ENCODE assay signal across 1 cellular context in the genomic region with DNA sequence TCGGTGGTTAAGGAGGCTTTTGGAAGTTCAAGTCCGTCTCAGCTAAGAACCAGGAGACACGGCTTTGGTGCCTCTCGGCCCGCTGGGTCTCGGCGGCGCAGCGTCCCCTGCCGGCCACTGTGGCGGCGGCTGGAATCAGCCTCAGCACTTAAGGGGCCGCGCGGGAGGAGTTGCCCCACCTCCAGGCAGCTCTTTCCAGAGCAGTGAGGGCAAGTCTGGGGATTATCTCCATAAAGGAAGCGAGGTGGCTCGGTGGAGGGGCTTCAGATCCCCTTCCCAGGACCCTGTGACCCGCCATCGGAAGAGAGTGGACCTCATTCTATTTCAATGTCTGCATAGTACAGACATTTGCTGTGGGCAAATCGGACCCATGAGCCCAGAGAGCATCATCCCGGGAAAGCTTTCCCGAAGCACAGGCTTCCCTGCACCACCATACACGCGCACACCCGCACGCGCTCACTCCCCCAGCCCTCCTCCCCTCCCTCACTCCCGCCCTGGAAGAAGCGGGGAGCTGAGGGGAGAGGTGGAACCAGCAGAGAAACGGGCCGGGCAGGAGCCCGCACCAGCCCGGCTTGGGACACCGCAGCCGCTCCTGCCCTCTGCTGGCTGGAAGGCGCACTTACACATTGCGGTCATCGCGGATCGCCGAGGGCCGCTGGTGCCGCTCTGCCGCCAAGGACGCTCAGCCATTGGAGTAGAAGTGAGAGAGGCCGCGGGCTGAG.
A peak's percentile ranks its signal among the peaks of the same experiment; 100 is the strongest.
TF ChIP-seq lines count a peak whose summit lies in the region.

No MANE protein-coding gene starts in this region.

TF ChIP-seq in GM12878, 131 proteins besides CTCF, POLR2A, EP300 and RAD21:
- TF ChIP-seq CBFB (IDR thresholded peaks at IDR 0.05; ENCODE audit: low read depth) (peak; percentile 76), RUNX3 (IDR thresholded peaks at IDR 0.05; ENCODE audit: low read length) (peak; percentile 92), IKZF1 (conservative IDR thresholded peaks at IDR 0.05) (peak; percentile 39; the same call in 1 of the 2 replicates), YY1 (IDR thresholded peaks at IDR 0.05; ENCODE audit: low read depth, low read length) (peak; percentile 55; the same call in 1 of the 2 replicates), ZNF622 (IDR thresholded peaks at IDR 0.05) (no peak), NR2C2 (IDR thresholded peaks at IDR 0.05; ENCODE audit: borderline replicate concordance, control insufficient read depth, insufficient read length, low read depth) (no peak), TAF1 (IDR thresholded peaks at IDR 0.05; ENCODE audit: borderline replicate concordance, low read depth, low read length) (no peak), SMC3 (IDR thresholded peaks at IDR 0.05; ENCODE audit: borderline replicate concordance, low read length) (peak; percentile 56; the same call in 1 of the 2 replicates), SUZ12 (IDR thresholded peaks at IDR 0.05; ENCODE audit: unreplicated experiment) (no peak), IKZF2 (IDR thresholded peaks at IDR 0.05) (peak; percentile 9 to 25; a peak in 1 of 4 replicates), SUPT20H (IDR thresholded peaks at IDR 0.05; ENCODE audit: borderline replicate concordance, control insufficient read depth, low read depth, low read length) (no peak), BHLHE40 (IDR thresholded peaks at IDR 0.05; ENCODE audit: borderline replicate concordance in 1 of 2, low read depth in 2 of 2, low read length in 1 of 2) (peak; percentile 35 to 69; a peak in 3 of 4 replicates)
- TF ChIP-seq, protein P1, sequence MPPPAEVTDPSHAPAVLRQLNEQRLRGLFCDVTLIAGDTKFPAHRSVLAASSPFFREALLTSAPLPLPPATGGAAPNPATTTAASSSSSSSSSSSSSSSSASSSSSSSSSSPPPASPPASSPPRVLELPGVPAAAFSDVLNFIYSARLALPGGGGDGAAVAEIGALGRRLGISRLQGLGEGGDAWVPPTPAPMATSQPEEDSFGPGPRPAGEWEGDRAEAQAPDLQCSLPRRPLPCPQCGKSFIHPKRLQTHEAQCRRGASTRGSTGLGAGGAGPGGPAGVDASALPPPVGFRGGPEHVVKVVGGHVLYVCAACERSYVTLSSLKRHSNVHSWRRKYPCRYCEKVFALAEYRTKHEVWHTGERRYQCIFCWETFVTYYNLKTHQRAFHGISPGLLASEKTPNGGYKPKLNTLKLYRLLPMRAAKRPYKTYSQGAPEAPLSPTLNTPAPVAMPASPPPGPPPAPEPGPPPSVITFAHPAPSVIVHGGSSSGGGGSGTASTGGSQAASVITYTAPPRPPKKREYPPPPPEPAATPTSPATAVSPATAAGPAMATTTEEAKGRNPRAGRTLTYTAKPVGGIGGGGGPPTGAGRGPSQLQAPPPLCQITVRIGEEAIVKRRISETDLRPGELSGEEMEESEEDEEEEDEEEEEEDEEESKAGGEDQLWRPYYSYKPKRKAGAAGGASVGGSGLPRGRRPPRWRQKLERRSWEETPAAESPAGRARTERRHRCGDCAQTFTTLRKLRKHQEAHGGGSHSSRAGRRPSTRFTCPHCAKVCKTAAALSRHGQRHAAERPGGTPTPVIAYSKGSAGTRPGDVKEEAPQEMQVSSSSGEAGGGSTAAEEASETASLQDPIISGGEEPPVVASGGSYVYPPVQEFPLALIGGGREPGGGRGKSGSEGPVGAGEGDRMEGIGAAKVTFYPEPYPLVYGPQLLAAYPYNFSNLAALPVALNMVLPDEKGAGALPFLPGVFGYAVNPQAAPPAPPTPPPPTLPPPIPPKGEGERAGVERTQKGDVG (CRISPR knock-in tag; IDR thresholded peaks at IDR 0.05): no peak
